ENCODE assay signal across 9 cellular contexts in genomic region chr16:10668322-10669045, GRCh38. TPM values are rescaled to one million over a fixed set of nuclear protein-coding genes. Genes with fewer than 3 reads are reported as not detected.
DNase-seq lines count a peak whose midpoint lies in the region; ATAC-seq and TF ChIP-seq lines count a peak whose summit lies in the region.
"Had no signal": no experiment of that assay in that cellular context is flagged by ENCODE, and none has a peak within 500 bp of the region (broad histone marks: within the 10 kb centered on the region; RNA-seq: fewer than 3 reads in every experiment).

No MANE protein-coding gene starts in this region.

- no peaks in the 10 kb centered on the region for H3K4me1 ChIP-seq in OCI-LY1 (ENCODE audit: insufficient read depth, low read length, severe bottlenecking)

- no peaks in the 10 kb centered on the region for H3K36me3 Mint-ChIP-seq in progenitor cell of endocrine pancreas (ENCODE audit: insufficient read depth)
- H3K36me3 Mint-ChIP-seq: activated naive CD4-positive, alpha-beta T cell treated with anti-CD3 and anti-CD28 coated beads, Interleukin-2, amount 50 U/mL, for 24 hours had no signal

- H3K9me3 Mint-ChIP-seq in progenitor cell of endocrine pancreas (ENCODE audit: low read depth), result no peaks in the 10 kb centered on the region
- H3K9me3 Mint-ChIP-seq: activated naive CD4-positive, alpha-beta T cell treated with anti-CD3 and anti-CD28 coated beads, Interleukin-2, amount 50 U/mL, for 24 hours had no signal

- no peak overlapping the region for H3K27ac ChIP-seq in OCI-LY1 (ENCODE audit: low read depth, low read length, poor library complexity, severe bottlenecking)

- H2AFZ ChIP-seq in OCI-LY1 (ENCODE audit: low read length), result no peak overlapping the region

- no peak overlapping the region for H3K4me2 ChIP-seq in OCI-LY1 (ENCODE audit: low read length)

- no peaks in the 10 kb centered on the region for H4K20me1 ChIP-seq in OCI-LY1 (ENCODE audit: insufficient read depth, low read length)

- ATAC-seq in HG02642 (IDR thresholded peaks at IDR 0.05; ENCODE audit: poor library complexity, unreplicated experiment), result no peak

- H3F3A ChIP-seq in OCI-LY1 (ENCODE audit: insufficient read depth, low read length), result no peaks in the 10 kb centered on the region

- DNase-seq in A172 (ENCODE audit: low spot score) (peak; percentile 9), GM06990 (ENCODE audit: extremely low read depth, insufficient read length) (peak; percentile 19), fibroblast of gingiva (ENCODE audit: low read depth) (peak; percentile 12), progenitor cell of endocrine pancreas (ENCODE audit: low spot score, unreplicated experiment) (no peak), NCI-H2081 treated with DMSO at 0.1 percent for 48 hours (lab: John Stamatoyannopoulos, UW) (no peak), mesenteric fat pad (ENCODE audit: low spot score) (no peak)

- H3K36me3 ChIP-seq in GM06990 (ENCODE audit: control insufficient read depth, insufficient read depth, low read length), result no peaks in the 10 kb centered on the region
- H3K36me3 ChIP-seq in OCI-LY1 (ENCODE audit: insufficient read depth, low read length), result no peaks in the 10 kb centered on the region

- no peaks in the 10 kb centered on the region for H3K9me3 ChIP-seq in OCI-LY1 (ENCODE audit: low read length)

- H3K4me1 Mint-ChIP-seq in progenitor cell of endocrine pancreas (ENCODE audit: low read depth), result no peaks in the 10 kb centered on the region
- H3K4me1 Mint-ChIP-seq: activated naive CD4-positive, alpha-beta T cell treated with anti-CD3 and anti-CD28 coated beads, Interleukin-2, amount 50 U/mL, for 24 hours had no signal

- H3K27me3 Mint-ChIP-seq in progenitor cell of endocrine pancreas, result peaks cover 3% of the 10 kb centered on the region

- no peaks in the 10 kb centered on the region for H3K9me2 ChIP-seq in OCI-LY1 (ENCODE audit: low read depth, low read length)

- H3K27me3 ChIP-seq in GM06990 (replicated peaks; ENCODE audit: control insufficient read depth, insufficient read depth, low read length) (no peaks in the 10 kb centered on the region), OCI-LY1 (ENCODE audit: insufficient read depth, low read length) (no peaks in the 10 kb centered on the region; the same call in 1 of the 2 replicates)

- H3K27ac Mint-ChIP-seq in progenitor cell of endocrine pancreas, result peak overlapping the region; percentile 29
- H3K27ac Mint-ChIP-seq: activated naive CD4-positive, alpha-beta T cell treated with anti-CD3 and anti-CD28 coated beads, Interleukin-2, amount 50 U/mL, for 24 hours had no signal

- TF ChIP-seq CTCF in GM06990 (IDR thresholded peaks at IDR 0.05; ENCODE audit: insufficient read depth, low read length, poor library complexity, severe bottlenecking) (peak; percentile 71), OCI-LY1 (IDR thresholded peaks at IDR 0.05; ENCODE audit: low read length) (peak; percentile 60), progenitor cell of endocrine pancreas (IDR thresholded peaks at IDR 0.05; ENCODE audit: unreplicated experiment) (peak; percentile 53)

- H3K79me2 ChIP-seq in OCI-LY1 (ENCODE audit: insufficient read depth, low read length), result no peaks in the 10 kb centered on the region

- H3K4me3 ChIP-seq in GM06990 (replicated peaks; ENCODE audit: low read depth, low read length), result no peak overlapping the region
- no peak overlapping the region for H3K4me3 ChIP-seq in OCI-LY1 (ENCODE audit: low read depth, low read length, poor library complexity, severe bottlenecking)

- H3K4me3 Mint-ChIP-seq in progenitor cell of endocrine pancreas (ENCODE audit: low read depth), result no peak overlapping the region
- H3K4me3 Mint-ChIP-seq: activated naive CD4-positive, alpha-beta T cell treated with anti-CD3 and anti-CD28 coated beads, Interleukin-2, amount 50 U/mL, for 24 hours had no signal

- H3K9ac ChIP-seq in OCI-LY1 (ENCODE audit: low read length), result no peak overlapping the region

RNA-seq across cellular contexts. Expression of gene TEKT5, which starts 26.2 kb away (rescaled TPM):
- not detected in 2 replicates for total RNA-seq in A172 (2014; rRNA removed; shearing (Covaris generic))
- total RNA-seq in progenitor cell of endocrine pancreas (0.29 and 0.58 TPM in 2 replicates), mesenteric fat pad (not detected)

Comparison
In these comparisons a context has a peak if more than half of its experiments do, and no peak if none do; other contexts are left out.
1. DNase-seq: peak in A172 (single experiment), GM06990 (single experiment) and fibroblast of gingiva (single experiment); none in progenitor cell of endocrine pancreas (single experiment), NCI-H2081 treated with DMSO at 0.1 percent for 48 hours (single experiment) and mesenteric fat pad (single experiment).
2. Peak in every context shown above with its lines, with median percentiles within 50 percentile points of each other: CTCF ChIP-seq.